20 cellular contexts compared by ENCODE assay signal in genomic region chr12:2306686-2307249, GRCh38.
DNase-seq lines count a peak whose midpoint lies in the region; ATAC-seq, FAIRE-seq and TF ChIP-seq lines count a peak whose summit lies in the region.
"Had no signal": no experiment of that assay in that cellular context is flagged by ENCODE, and none has a peak within 500 bp of the region (broad histone marks: within the 10 kb centered on the region; RNA-seq: fewer than 3 reads in every experiment).

No MANE protein-coding gene starts in this region.

- H2AFZ ChIP-seq in HepG2 (ENCODE audit: low read length): no peak overlapping the region

- CTCF ChIA-PET in HepG2 (lab: Yijun Ruan, JAX; ENCODE audit: low intra/inter-chr PET ratio, low total read pairs): no interaction called here
- CTCF ChIA-PET in activated naive CD4-positive, alpha-beta T cell treated with anti-CD3 and anti-CD28 coated beads for 36 hours (lab: Charles Lee): no interaction called here

- intact Hi-C loops in HepG2 (cut with micrococcal nuclease; ENCODE audit: unreplicated experiment): no loop called here
- intact Hi-C loops in activated naive CD4-positive, alpha-beta T cell treated with anti-CD3 and anti-CD28 coated beads for 36 hours (cut with micrococcal nuclease): no loop called here

- H3K4me3 Mint-ChIP-seq in activated naive CD4-positive, alpha-beta T cell treated with anti-CD3 and anti-CD28 coated beads for 36 hours: no peak overlapping the region
- H3K4me3 Mint-ChIP-seq: CD4-positive, CD25-positive, alpha-beta regulatory T cell; central memory CD8-positive, alpha-beta T cell; natural killer cell had no signal

- H3K4me1 ChIP-seq in liver (ENCODE audit: control insufficient read depth in 4 of 4, insufficient read depth in 4 of 4, low read length in 3 of 4) (no peaks in the 10 kb centered on the region), HepG2 (ENCODE audit: insufficient read depth, low read length) (no peaks in the 10 kb centered on the region)
- H3K4me1 ChIP-seq: prostate gland had no signal

- H3K9ac ChIP-seq in liver (ENCODE audit: low read depth in 1 of 2, low read length in 2 of 2): no peak overlapping the region
- no peak overlapping the region for H3K9ac ChIP-seq in HepG2 (ENCODE audit: insufficient read depth, low read depth, low read length)

- no peak for FAIRE-seq in HepG2 (lab: Jason Lieb, UNC)

- POLR2A ChIA-PET in HepG2 (lab: Yijun Ruan, JAX): no interaction called here

- no peaks in the 10 kb centered on the region for H4K20me1 ChIP-seq in HepG2 (ENCODE audit: insufficient read depth, low read length)

- WGBS in liver: 60% methylated on average over 5 of the region's 5 CpGs
- 3% methylated on average over 4 of the region's 5 CpGs for WGBS in HepG2 (ENCODE audit: low lambda C conversion rate)

- TF ChIP-seq POLR2A in HepG2 (IDR thresholded peaks at IDR 0.05; ENCODE audit: insufficient read depth in 1 of 2, low read depth in 2 of 2, low read length in 2 of 2): no peak

- H3K27me3 ChIP-seq in liver (ENCODE audit: control insufficient read depth in 4 of 4, insufficient read depth in 4 of 4, low read length in 3 of 4) (no peaks in the 10 kb centered on the region), HepG2 (ENCODE audit: control insufficient read depth in 1 of 2, insufficient read depth in 2 of 2, low read length in 2 of 2) (peaks cover 3 to 35% of the 10 kb centered on the region in 2 experiments; a peak in 4 of 5 replicates)
- H3K27me3 ChIP-seq: adrenal gland, SJSA1 had no signal

- TF ChIP-seq EP300 in HepG2 (IDR thresholded peaks at IDR 0.05; ENCODE audit: low read depth in 2 of 2, low read length in 2 of 2): no peak
- no peak for TF ChIP-seq EP300 in HepG2 (CRISPR knock-in tag; IDR thresholded peaks at IDR 0.05; ENCODE audit: borderline replicate concordance)

- DNase-seq in HepG2 (ENCODE audit: low spot score): no peak
- peak; percentile 48 for DNase-seq in UCSD-AML1 (lab: John Stamatoyannopoulos, UW; ENCODE audit: unreplicated experiment)
- DNase-seq in iPS-NIHi7 (ENCODE audit: extremely low spot score): peak; percentile 41
- no peak for DNase-seq in anterior cingulate cortex (lab: John Stamatoyannopoulos, UW)
- DNase-seq in activated naive CD4-positive, alpha-beta T cell treated with anti-CD3 and anti-CD28 coated beads for 36 hours: no peak
- DNase-seq: activated CD4-positive, alpha-beta T cell treated with anti-CD3 and anti-CD28 coated beads for 1 hour; activated effector memory CD4-positive, alpha-beta T cell treated with Interleukin-2 at 50 U/mL for 16 hours; adrenal gland; CD4-positive, CD25-positive, alpha-beta regulatory T cell; DMS79; effector memory CD4-positive, alpha-beta T cell; natural killer cell; NCI-H2029; stimulated activated CD4-positive, alpha-beta T cell treated with anti-CD3 and anti-CD28 coated beads, Interleukin-4, amount 100 ng/mL, for 4 hours had no signal

- no TSS peak for BruUV-seq in HepG2 (replicated peaks; lab: Mats Ljungman, UMichigan)

- H3K27ac Mint-ChIP-seq in activated naive CD4-positive, alpha-beta T cell treated with anti-CD3 and anti-CD28 coated beads for 36 hours: no peak overlapping the region
- H3K27ac Mint-ChIP-seq: natural killer cell had no signal

- TF ChIP-seq RAD21 in liver (IDR thresholded peaks at IDR 0.05): no peak
- TF ChIP-seq RAD21 in HepG2 (CRISPR knock-in tag; IDR thresholded peaks at IDR 0.05): no peak

- no peaks in the 10 kb centered on the region for H3K79me2 ChIP-seq in HepG2 (ENCODE audit: insufficient read depth, low read length)

- H3K4me3 ChIP-seq in liver (ENCODE audit: low read depth in 1 of 3, low read length in 3 of 3) (no peak overlapping the region), HepG2 (replicated peaks in 1 of 3; ENCODE audit: insufficient read depth in 1 of 3, low read depth in 2 of 3, low read length in 3 of 3) (no peak overlapping the region)
- H3K4me3 ChIP-seq: adrenal gland, prostate gland, SJSA1 had no signal

- no peak for TF ChIP-seq CTCF in liver (IDR thresholded peaks at IDR 0.05; ENCODE audit: low read depth, low read length, missing input control)
- TF ChIP-seq CTCF in HepG2 (CRISPR knock-in tag; IDR thresholded peaks at IDR 0.05): no peak

- H3K36me3 ChIP-seq in liver (ENCODE audit: control insufficient read depth in 4 of 4, insufficient read depth in 3 of 4, low read depth in 1 of 4, low read length in 3 of 4) (no peaks in the 10 kb centered on the region), HepG2 (replicated peaks in 1 of 2; ENCODE audit: control insufficient read depth in 1 of 2, insufficient read depth in 2 of 2, low read length in 2 of 2) (no peaks in the 10 kb centered on the region)
- H3K36me3 ChIP-seq: adrenal gland, prostate gland, SJSA1 had no signal

- no peaks in the 10 kb centered on the region for H3K36me3 Mint-ChIP-seq in activated naive CD4-positive, alpha-beta T cell treated with anti-CD3 and anti-CD28 coated beads for 36 hours (ENCODE audit: low read depth)
- H3K36me3 Mint-ChIP-seq: CD4-positive, CD25-positive, alpha-beta regulatory T cell; natural killer cell had no signal

- H3K4me1 Mint-ChIP-seq in activated naive CD4-positive, alpha-beta T cell treated with anti-CD3 and anti-CD28 coated beads for 36 hours (ENCODE audit: low read depth): no peaks in the 10 kb centered on the region
- H3K4me1 Mint-ChIP-seq: CD4-positive, CD25-positive, alpha-beta regulatory T cell; central memory CD8-positive, alpha-beta T cell; natural killer cell had no signal

- peaks cover 2% of the 10 kb centered on the region for H3K27me3 Mint-ChIP-seq in activated naive CD4-positive, alpha-beta T cell treated with anti-CD3 and anti-CD28 coated beads for 36 hours (ENCODE audit: low read depth)

- H3K27ac ChIP-seq in liver (ENCODE audit: low read depth in 1 of 2, low read length in 2 of 2): no peak overlapping the region
- H3K27ac ChIP-seq in HepG2 (ENCODE audit: extremely low read length, insufficient read depth, low read length): no peak overlapping the region
- H3K27ac ChIP-seq: adrenal gland, prostate gland, SJSA1 had no signal

- H3K9me3 ChIP-seq in liver (ENCODE audit: control insufficient read depth in 4 of 4, low read length in 3 of 4): no peaks in the 10 kb centered on the region
- no peaks in the 10 kb centered on the region for H3K9me3 ChIP-seq in HepG2 (ENCODE audit: low read length)
- H3K9me3 ChIP-seq: adrenal gland, prostate gland had no signal

- no peak overlapping the region for H3K4me2 ChIP-seq in HepG2 (ENCODE audit: low read depth, low read length)

- in situ Hi-C loops in HepG2 (cut with HindIII; ENCODE audit: extremely low pct_ligation_motif_present, low pct_unique_long_range_greater_than_20kb): no loop called here

- no peak for ATAC-seq in HepG2
- no peak for ATAC-seq in GM19035 (IDR thresholded peaks at IDR 0.05; ENCODE audit: unreplicated experiment)
- no peak for ATAC-seq in GM19455 (IDR thresholded peaks at IDR 0.05; ENCODE audit: unreplicated experiment)
- ATAC-seq: natural killer cell had no signal

- H3K9me3 Mint-ChIP-seq in activated naive CD4-positive, alpha-beta T cell treated with anti-CD3 and anti-CD28 coated beads for 36 hours: no peaks in the 10 kb centered on the region
- H3K9me3 Mint-ChIP-seq: central memory CD8-positive, alpha-beta T cell; natural killer cell had no signal

TF ChIP-seq in liver, 16 proteins besides CTCF, POLR2A, EP300 and RAD21 (continues in another document):
- TF ChIP-seq HNF4G (IDR thresholded peaks at IDR 0.05): no peak
- no peak for TF ChIP-seq MAX (IDR thresholded peaks at IDR 0.05)
- no peak for TF ChIP-seq FOXA1 (IDR thresholded peaks at IDR 0.05)
- TF ChIP-seq YY1 (IDR thresholded peaks at IDR 0.05): no peak
- no peak for TF ChIP-seq JUND (IDR thresholded peaks at IDR 0.05)
- peak; percentile 29 to 35 for TF ChIP-seq RXRA (IDR thresholded peaks at IDR 0.05)

TF ChIP-seq in HepG2, 621 proteins besides CTCF, POLR2A, EP300 and RAD21 (continues in another document):
- no peak for TF ChIP-seq NRL (CRISPR knock-in tag; IDR thresholded peaks at IDR 0.05; ENCODE audit: borderline replicate concordance)
- no peak for TF ChIP-seq ZFP41 (CRISPR knock-in tag; IDR thresholded peaks at IDR 0.05; ENCODE audit: borderline replicate concordance)
- TF ChIP-seq AKAP8 (CRISPR knock-in tag; IDR thresholded peaks at IDR 0.05): no peak
- TF ChIP-seq ZNF333 (CRISPR knock-in tag; IDR thresholded peaks at IDR 0.05; ENCODE audit: borderline replicate concordance): no peak
- no peak for TF ChIP-seq ZNF501 (CRISPR knock-in tag; IDR thresholded peaks at IDR 0.05)
- no peak for TF ChIP-seq ZNF761 (CRISPR knock-in tag; conservative IDR thresholded peaks at IDR 0.05)
- TF ChIP-seq ZBTB34 (CRISPR knock-in tag; IDR thresholded peaks at IDR 0.05): no peak
- TF ChIP-seq ZNF792 (CRISPR knock-in tag; IDR thresholded peaks at IDR 0.05): no peak
- no peak for TF ChIP-seq CHD2 (IDR thresholded peaks at IDR 0.05; ENCODE audit: low read depth, low read length)
- no peak for TF ChIP-seq ZBTB26 (CRISPR knock-in tag; IDR thresholded peaks at IDR 0.05; ENCODE audit: borderline replicate concordance)
- no peak for TF ChIP-seq ZNF264 (CRISPR knock-in tag; IDR thresholded peaks at IDR 0.05)
- TF ChIP-seq ATF5 (CRISPR knock-in tag; IDR thresholded peaks at IDR 0.05; ENCODE audit: low read depth): no peak

Comparison
In these comparisons a context has a peak if more than half of its experiments do, and no peak if none do; other contexts are left out.
1. DNase-seq: peak in UCSD-AML1 (single experiment) and iPS-NIHi7 (single experiment); none in HepG2 (single experiment), anterior cingulate cortex (0 of 58) and activated naive CD4-positive, alpha-beta T cell treated with anti-CD3 and anti-CD28 coated beads for 36 hours (single experiment).